Comparison of ENCODE assay signal across 8 cellular contexts in the genomic region with DNA sequence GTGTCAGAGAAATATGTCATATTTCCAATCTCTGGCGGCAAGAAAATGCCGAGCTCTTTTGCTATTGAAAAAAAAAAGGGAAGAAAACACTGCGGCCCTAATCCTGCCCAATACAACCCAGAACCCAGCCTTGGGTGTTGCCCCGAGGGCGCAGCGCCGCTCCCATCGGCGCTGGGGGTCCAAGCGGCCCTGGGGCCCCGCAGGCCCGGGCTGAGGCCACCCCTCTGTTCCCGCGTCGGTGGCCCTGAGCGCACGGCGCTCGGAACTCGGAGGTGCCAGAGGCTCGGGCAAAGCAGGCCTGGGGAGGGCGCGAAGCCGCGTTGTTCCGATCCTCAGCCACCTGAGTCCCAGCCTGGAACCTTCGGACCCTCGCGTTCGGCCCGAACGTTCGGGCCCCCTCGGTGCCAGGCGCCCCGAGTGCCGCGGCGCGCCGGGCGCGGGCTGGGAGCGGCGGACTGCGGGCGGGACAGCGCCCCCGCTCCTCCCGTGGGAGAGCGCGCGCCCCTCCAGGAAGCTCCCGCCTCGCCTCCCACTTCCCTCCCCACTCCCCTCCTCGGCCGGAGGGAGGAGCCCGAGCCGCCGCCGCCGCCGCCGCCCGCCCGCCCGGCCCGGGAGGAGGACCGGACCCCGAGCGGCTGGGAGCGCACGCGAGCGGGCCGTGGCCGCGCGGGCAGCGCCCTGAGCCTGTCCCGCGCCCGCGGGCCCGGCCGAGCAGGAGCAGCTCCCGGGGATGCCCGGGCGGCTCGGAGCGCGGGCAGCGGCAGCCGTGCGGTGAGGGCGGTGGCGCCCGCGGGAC. TPM values are rescaled to one million over a fixed set of nuclear protein-coding genes. Genes with fewer than 3 reads are reported as not detected.
DNase-seq lines count a peak whose midpoint lies in the region; ATAC-seq and TF ChIP-seq lines count a peak whose summit lies in the region.

TSS of gene CPNE2 (plus strand) at position 594 of the 796 bp plus-strand sequence. CDS start 18,160 bp downstream, outside the sequence.

- H3K4me1 ChIP-seq in CD4-positive, CD25-positive, alpha-beta regulatory T cell (ENCODE audit: control insufficient read depth, insufficient read depth, low read length, poor library complexity, severe bottlenecking) = peaks cover 12% of the 10 kb centered on the region
- H3K4me1 ChIP-seq in stomach smooth muscle (ENCODE audit: control insufficient read depth, insufficient read depth, low read length) = peaks cover 23% of the 10 kb centered on the region

- no peak within 1 kb of the TSS for H3K4me3 ChIP-seq in CD4-positive, CD25-positive, alpha-beta regulatory T cell (ENCODE audit: low read depth, low read length)
- peak within 1 kb of the TSS; percentile 75 for H3K4me3 ChIP-seq in MG63
- peak within 1 kb of the TSS; percentile 66 for H3K4me3 ChIP-seq in epithelial cell of proximal tubule (ENCODE audit: low read depth, low read length)
- H3K4me3 ChIP-seq in stomach smooth muscle (ENCODE audit: low read length in 2 of 2) = peak within 1 kb of the TSS; percentile 69 to 82

- H3K4me3 Mint-ChIP-seq in CD4-positive, CD25-positive, alpha-beta regulatory T cell = peak within 1 kb of the TSS; percentile 76 to 88 (median 82)
- peak within 1 kb of the TSS; percentile 62 for H3K4me3 Mint-ChIP-seq in activated CD8-positive, alpha-beta T cell treated with anti-CD3 and anti-CD28 coated beads, Interleukin-2, amount 10 ng/mL, durations not matched to agents 7 days and 5 days
- peak within 1 kb of the TSS; percentile 81 for H3K4me3 Mint-ChIP-seq in mesothelial cell of epicardium

- peak within 1 kb of the TSS; percentile 10 to 56 (median 20) for H3K27ac Mint-ChIP-seq in CD4-positive, CD25-positive, alpha-beta regulatory T cell
- no peak within 1 kb of the TSS for H3K27ac Mint-ChIP-seq in activated CD8-positive, alpha-beta T cell treated with anti-CD3 and anti-CD28 coated beads, Interleukin-2, amount 10 ng/mL, durations not matched to agents 7 days and 5 days
- H3K27ac Mint-ChIP-seq in mesothelial cell of epicardium = peak within 1 kb of the TSS; percentile 91

- H3K9me3 Mint-ChIP-seq in CD4-positive, CD25-positive, alpha-beta regulatory T cell = no peaks in the 10 kb centered on the region
- H3K9me3 Mint-ChIP-seq in activated CD8-positive, alpha-beta T cell treated with anti-CD3 and anti-CD28 coated beads, Interleukin-2, amount 10 ng/mL, durations not matched to agents 7 days and 5 days (ENCODE audit: insufficient read depth) = no peaks in the 10 kb centered on the region
- H3K9me3 Mint-ChIP-seq in mesothelial cell of epicardium = peaks cover 6% of the 10 kb centered on the region

- CTCF ChIA-PET in activated CD8-positive, alpha-beta T cell treated with anti-CD3 and anti-CD28 coated beads, Interleukin-2, amount 10 ng/mL, durations not matched to agents 7 days and 5 days (lab: Charles Lee) = interaction anchor here (0.6 to 3.0 kb wide), 31 partner anchors 8 to 315 kb away, joined by 3 to 22 read pairs (median 5); partner anchors contain the start of genes PSME3IP1 and RSPRY1

- H3K27me3 Mint-ChIP-seq in CD4-positive, CD25-positive, alpha-beta regulatory T cell = peaks cover 45% of the 10 kb centered on the region
- H3K27me3 Mint-ChIP-seq in activated CD8-positive, alpha-beta T cell treated with anti-CD3 and anti-CD28 coated beads, Interleukin-2, amount 10 ng/mL, durations not matched to agents 7 days and 5 days (ENCODE audit: low read depth) = peaks cover 37% of the 10 kb centered on the region
- no peaks in the 10 kb centered on the region for H3K27me3 Mint-ChIP-seq in mesothelial cell of epicardium (ENCODE audit: low read depth)

- ATAC-seq in CD4-positive, CD25-positive, alpha-beta regulatory T cell (ENCODE audit: low read depth in 2 of 2) = peak; percentile 22 to 42
- ATAC-seq in activated CD8-positive, alpha-beta T cell treated with anti-CD3 and anti-CD28 coated beads, Interleukin-2, amount 10 ng/mL, durations not matched to agents 7 days and 5 days = peak; percentile 67
- ATAC-seq in GM19467 (IDR thresholded peaks at IDR 0.05; ENCODE audit: unreplicated experiment) = no peak

- peak within 1 kb of the TSS; percentile 72 to 79 for H3K9ac ChIP-seq in stomach smooth muscle (ENCODE audit: low read length in 2 of 2)

- peak; percentile 9 for TF ChIP-seq CTCF in epithelial cell of proximal tubule (conservative IDR thresholded peaks at IDR 0.05; ENCODE audit: low read depth, low read length)
- no peak for TF ChIP-seq CTCF in mesothelial cell of epicardium (IDR thresholded peaks at IDR 0.05; ENCODE audit: unreplicated experiment)

- peaks cover 9% of the 10 kb centered on the region for H3K27me3 ChIP-seq in CD4-positive, CD25-positive, alpha-beta regulatory T cell (ENCODE audit: control insufficient read depth, insufficient read depth, low read length)
- H3K27me3 ChIP-seq in MG63 (no peaks in the 10 kb centered on the region), stomach smooth muscle (ENCODE audit: control insufficient read depth in 1 of 2, insufficient read depth in 2 of 2, low read length in 2 of 2) (no peaks in the 10 kb centered on the region)

- no peaks in the 10 kb centered on the region for H3K36me3 Mint-ChIP-seq in CD4-positive, CD25-positive, alpha-beta regulatory T cell
- no peaks in the 10 kb centered on the region for H3K36me3 Mint-ChIP-seq in activated CD8-positive, alpha-beta T cell treated with anti-CD3 and anti-CD28 coated beads, Interleukin-2, amount 10 ng/mL, durations not matched to agents 7 days and 5 days (ENCODE audit: low read depth)
- peaks cover 2% of the 10 kb centered on the region for H3K36me3 Mint-ChIP-seq in mesothelial cell of epicardium

- no peaks in the 10 kb centered on the region for H3K36me3 ChIP-seq in CD4-positive, CD25-positive, alpha-beta regulatory T cell (ENCODE audit: control insufficient read depth, insufficient read depth, low read length)
- peaks cover 4% of the 10 kb centered on the region; the same call in 1 of the 2 replicates for H3K36me3 ChIP-seq in MG63
- no peaks in the 10 kb centered on the region for H3K36me3 ChIP-seq in stomach smooth muscle (ENCODE audit: control insufficient read depth in 2 of 2, insufficient read depth in 2 of 2, low read length in 2 of 2)

- no peak within 1 kb of the TSS for H3K27ac ChIP-seq in CD4-positive, CD25-positive, alpha-beta regulatory T cell (ENCODE audit: insufficient read depth, low read length, poor library complexity, severe bottlenecking)
- H3K27ac ChIP-seq in stomach smooth muscle (ENCODE audit: low read length) = peak within 1 kb of the TSS; percentile 60

- POLR2A ChIA-PET in activated CD8-positive, alpha-beta T cell treated with anti-CD3 and anti-CD28 coated beads, Interleukin-2, amount 10 ng/mL, durations not matched to agents 7 days and 5 days (lab: Charles Lee) = interaction anchor here (1.5 kb wide), 1 partner anchor 50 kb away, joined by 3 read pairs; no protein-coding TSS in a partner anchor

- H3K4me1 Mint-ChIP-seq in CD4-positive, CD25-positive, alpha-beta regulatory T cell = peaks cover 0 to 9% (median 5%) of the 10 kb centered on the region in 4 donors
- H3K4me1 Mint-ChIP-seq in activated CD8-positive, alpha-beta T cell treated with anti-CD3 and anti-CD28 coated beads, Interleukin-2, amount 10 ng/mL, durations not matched to agents 7 days and 5 days (ENCODE audit: low read depth) = peaks cover 5% of the 10 kb centered on the region
- H3K4me1 Mint-ChIP-seq in mesothelial cell of epicardium = peaks cover 19% of the 10 kb centered on the region

- DNase-seq in CD4-positive, CD25-positive, alpha-beta regulatory T cell = peak in 1 of 3 donors; percentile 19
- peak; percentile 50 for DNase-seq in GM19240 (ENCODE audit: insufficient read length, low spot score)
- DNase-seq in MG63 = peak; percentile 83
- DNase-seq in activated CD8-positive, alpha-beta T cell treated with anti-CD3 and anti-CD28 coated beads, Interleukin-2, amount 10 ng/mL, durations not matched to agents 7 days and 5 days = peak; percentile 32
- no peak for DNase-seq in epithelial cell of proximal tubule (ENCODE audit: low read depth)
- peak; percentile 60 to 72 for DNase-seq in mesothelial cell of epicardium (ENCODE audit: low spot score in 2 of 2, unreplicated experiment in 2 of 2)

- H3K9me3 ChIP-seq in CD4-positive, CD25-positive, alpha-beta regulatory T cell (ENCODE audit: control insufficient read depth in 2 of 2, low read length in 2 of 2) = no peaks in the 10 kb centered on the region
- H3K9me3 ChIP-seq in MG63 (no peaks in the 10 kb centered on the region; the same call in 1 of the 2 replicates), stomach smooth muscle (ENCODE audit: control insufficient read depth in 2 of 2, low read length in 2 of 2) (no peaks in the 10 kb centered on the region)

RNA-seq across cellular contexts. Expression of gene CPNE2, which starts in this region (rescaled TPM):
- 15.3 TPM for total RNA-seq in CD4-positive, CD25-positive, alpha-beta regulatory T cell
- polyA plus RNA-seq in CD4-positive, CD25-positive, alpha-beta regulatory T cell = 10 to 100 TPM; 31.7 to 54.7 (median 47.3) TPM
- total RNA-seq in MG63 (2014; rRNA removed; shearing (Covaris generic); ENCODE audit: low replicate concordance) = 45.8 and 50.1 TPM in 2 replicates
- 10 to 100 TPM; 11.3 to 12.5 TPM for total RNA-seq in activated CD8-positive, alpha-beta T cell treated with anti-CD3 and anti-CD28 coated beads, Interleukin-2, amount 10 ng/mL, durations not matched to agents 7 days and 5 days
- total RNA-seq in epithelial cell of proximal tubule = 44.9 and 50.2 TPM in 2 replicates
- 35.4 to 38.4 TPM (median 36.4 TPM) in 3 replicates for total RNA-seq in mesothelial cell of epicardium
